ENCODE assay signal across 9 cellular contexts in genomic region chr9:133134419-133135190, GRCh38. TPM values are rescaled to one million over a fixed set of nuclear protein-coding genes. Genes with fewer than 3 reads are reported as not detected.
DNase-seq lines count a peak whose midpoint lies in the region; ATAC-seq, FAIRE-seq and TF ChIP-seq lines count a peak whose summit lies in the region.
"Had no signal": no experiment of that assay in that cellular context is flagged by ENCODE, and none has a peak within 500 bp of the region (broad histone marks: within the 10 kb centered on the region; RNA-seq: fewer than 3 reads in every experiment).

No MANE protein-coding gene starts in this region.

- TF ChIP-seq CTCF in CD8-positive, alpha-beta T cell (IDR thresholded peaks at IDR 0.05), result no peak
- TF ChIP-seq CTCF in RWPE2 (IDR thresholded peaks at IDR 0.05; ENCODE audit: poor library complexity, severe bottlenecking), result no peak
- no peak for TF ChIP-seq CTCF in endothelial cell (IDR thresholded peaks at IDR 0.05; ENCODE audit: unreplicated experiment)
- TF ChIP-seq CTCF in pancreas (IDR thresholded peaks at IDR 0.05), result no peak
- TF ChIP-seq CTCF in GM13977 (IDR thresholded peaks at IDR 0.05; ENCODE audit: extremely low read depth, insufficient read depth, missing control alignments), result no peak

- POLR2A ChIA-PET in CD8-positive, alpha-beta T cell (lab: Charles Lee), result interaction anchor here (1.0 to 3.4 kb wide), 4 partner anchors 10 to 27 kb away, joined by 4 to 41 read pairs (median 7); no protein-coding TSS in a partner anchor

- 65 to 73% methylated on average over 12 of the region's 12 CpGs for WGBS in pancreas, 2 donors

- in situ Hi-C loops in GM13977 (cut with MboI; ENCODE audit: low pct_unique_long_range_greater_than_20kb, low sequenced_read_pairs, unreplicated experiment), result no loop called here

- H3K27ac Mint-ChIP-seq in CD8-positive, alpha-beta T cell, result peak overlapping the region; percentile 99
- peak overlapping the region; percentile 100 for H3K27ac Mint-ChIP-seq in endothelial cell (ENCODE audit: unreplicated experiment)

- no peaks in the 10 kb centered on the region for H3K36me3 ChIP-seq in CD8-positive, alpha-beta T cell (ENCODE audit: insufficient read depth, low read length)
- H3K36me3 ChIP-seq in RWPE2 (ENCODE audit: low read depth), result no peaks in the 10 kb centered on the region
- no peaks in the 10 kb centered on the region for H3K36me3 ChIP-seq in pancreas

- H3K9me3 Mint-ChIP-seq in CD8-positive, alpha-beta T cell, result no peaks in the 10 kb centered on the region
- no peaks in the 10 kb centered on the region for H3K9me3 Mint-ChIP-seq in endothelial cell (ENCODE audit: unreplicated experiment)

- H3K27me3 ChIP-seq in CD8-positive, alpha-beta T cell (ENCODE audit: insufficient read depth, low read length), result no peaks in the 10 kb centered on the region
- H3K27me3 ChIP-seq in RWPE2 (ENCODE audit: insufficient read depth, poor library complexity, severe bottlenecking), result no peaks in the 10 kb centered on the region
- H3K27me3 ChIP-seq in pancreas, result no peaks in the 10 kb centered on the region

- H3K9me3 ChIP-seq in CD8-positive, alpha-beta T cell (ENCODE audit: low read length), result no peaks in the 10 kb centered on the region
- H3K9me3 ChIP-seq in RWPE2 (ENCODE audit: severe bottlenecking), result no peaks in the 10 kb centered on the region
- H3K9me3 ChIP-seq in pancreas, result no peaks in the 10 kb centered on the region

- H3K4me1 Mint-ChIP-seq in CD8-positive, alpha-beta T cell (ENCODE audit: low read depth), result peaks cover 64% of the 10 kb centered on the region
- peaks cover 27% of the 10 kb centered on the region for H3K4me1 Mint-ChIP-seq in endothelial cell (ENCODE audit: unreplicated experiment)

- intact Hi-C loops in CD8-positive, alpha-beta T cell (cut with DNase I, micrococcal nuclease), result loop anchor here in 1 of 2 experiments (1.0 kb wide), 1 partner anchor 10 kb away; no protein-coding TSS in a partner anchor
- intact Hi-C loops in pancreas (cut with DNase I), result no loop called here

- CTCF ChIA-PET in CD8-positive, alpha-beta T cell (lab: Charles Lee), result interaction anchor here (1.5 to 7.6 kb wide), 4 partner anchors 8 to 31 kb away, joined by 7 to 130 read pairs (median 10); no protein-coding TSS in a partner anchor

- no peaks in the 10 kb centered on the region for H3K27me3 Mint-ChIP-seq in CD8-positive, alpha-beta T cell (ENCODE audit: low read depth)
- peaks cover 14% of the 10 kb centered on the region for H3K27me3 Mint-ChIP-seq in endothelial cell (ENCODE audit: unreplicated experiment)

- peaks cover 59% of the 10 kb centered on the region for H3K4me1 ChIP-seq in CD8-positive, alpha-beta T cell (ENCODE audit: insufficient read depth, low read length)
- peaks cover 29% of the 10 kb centered on the region for H3K4me1 ChIP-seq in RWPE2 (ENCODE audit: insufficient read depth, poor library complexity, severe bottlenecking)
- H3K4me1 ChIP-seq in pancreas, result peaks cover 41 to 60% (median 41%) of the 10 kb centered on the region in 3 donors

- ATAC-seq in CD8-positive, alpha-beta T cell, result peak; percentile 13
- ATAC-seq in RWPE2 (ENCODE audit: low read depth) (no peak), pancreas (no peak), GM21515 (IDR thresholded peaks at IDR 0.05; ENCODE audit: unreplicated experiment) (no peak)

- FAIRE-seq in pancreas (lab: Jason Lieb, UNC) (no peak), HTR-8/SVneo (lab: Jason Lieb, UNC) (no peak)

- H3K4me3 ChIP-seq in CD8-positive, alpha-beta T cell (ENCODE audit: low read depth, low read length), result no peak overlapping the region
- H3K4me3 ChIP-seq in RWPE2 (ENCODE audit: severe bottlenecking), result no peak overlapping the region
- no peak overlapping the region for H3K4me3 ChIP-seq in pancreas

- peak overlapping the region; percentile 92 for H3K27ac ChIP-seq in CD8-positive, alpha-beta T cell (ENCODE audit: low read depth, low read length)
- peak overlapping the region; percentile 66 for H3K27ac ChIP-seq in RWPE2 (ENCODE audit: poor library complexity, severe bottlenecking)
- H3K27ac ChIP-seq in pancreas, result peak overlapping the region; percentile 91 to 98 (median 96)

- no peak for DNase-seq in CD8-positive, alpha-beta T cell
- no peak for DNase-seq in RWPE2 (ENCODE audit: low spot score)
- DNase-seq in endothelial cell (ENCODE audit: low spot score), result no peak
- peak in 1 of 6 donors; percentile 42 for DNase-seq in pancreas
- no peak for DNase-seq in HTR-8/SVneo (ENCODE audit: insufficient read length, low spot score)
- DNase-seq in AG08396 (ENCODE audit: low spot score), result no peak
- no peak for DNase-seq in GM13977 (ENCODE audit: low spot score)

- H3K4me3 Mint-ChIP-seq in CD8-positive, alpha-beta T cell, result peak overlapping the region; percentile 72
- H3K4me3 Mint-ChIP-seq in endothelial cell (ENCODE audit: unreplicated experiment), result peak overlapping the region; percentile 65

- H3K36me3 Mint-ChIP-seq in CD8-positive, alpha-beta T cell, result peaks cover 8% of the 10 kb centered on the region
- H3K36me3 Mint-ChIP-seq in endothelial cell (ENCODE audit: low read depth, unreplicated experiment), result peaks cover 10% of the 10 kb centered on the region

RNA-seq across cellular contexts. Expression of gene RALGDS, which starts 13.6 kb away (rescaled TPM):
- total RNA-seq in CD8-positive, alpha-beta T cell, result 100 to 1,000 TPM; 177 to 186 TPM
- 80.6 TPM for total RNA-seq in endothelial cell (ENCODE audit: unreplicated experiment)
- total RNA-seq in pancreas, result 10 to 100 TPM; 16.1 to 31.9 (median 20.3) TPM
- 10 to 100 TPM; 56.0 to 69.7 TPM for polyA plus RNA-seq in pancreas

RNA-seq across cellular contexts. Expression of gene GBGT1, which starts 29.1 kb away (rescaled TPM):
- under 1 TPM; 0.53 to 0.84 TPM for total RNA-seq in CD8-positive, alpha-beta T cell
- total RNA-seq in endothelial cell (ENCODE audit: unreplicated experiment), result 98.4 TPM
- 10 to 100 TPM in 1 of 6 donors, 1 to 10 TPM in 5; 1.5 to 11.9 (median 3.1) TPM for total RNA-seq in pancreas
- polyA plus RNA-seq in pancreas, result 1 to 10 TPM; 4.5 to 4.6 TPM
- total RNA-seq: SK-MEL-5 had no signal
